8 cellular contexts compared by ENCODE assay signal in genomic region chr18:75248426-75249191, GRCh38. TPM values are rescaled to one million over a fixed set of nuclear protein-coding genes. Genes with fewer than 3 reads are reported as not detected.
DNase-seq lines count a peak whose midpoint lies in the region; ATAC-seq and TF ChIP-seq lines count a peak whose summit lies in the region.

No MANE protein-coding gene starts in this region.

- no peak for TF ChIP-seq CTCF in progenitor cell of endocrine pancreas (IDR thresholded peaks at IDR 0.05; ENCODE audit: unreplicated experiment)

- peaks cover 50 to 72% of the 10 kb centered on the region in 2 donors for H3K4me1 Mint-ChIP-seq in effector memory CD8-positive, alpha-beta T cell (ENCODE audit: low read depth in 2 of 2)
- H3K4me1 Mint-ChIP-seq in progenitor cell of endocrine pancreas (ENCODE audit: low read depth), result peaks cover 39% of the 10 kb centered on the region

- H3K27me3 Mint-ChIP-seq in effector memory CD8-positive, alpha-beta T cell, result no peaks in the 10 kb centered on the region
- no peaks in the 10 kb centered on the region for H3K27me3 Mint-ChIP-seq in progenitor cell of endocrine pancreas

- ATAC-seq in effector memory CD8-positive, alpha-beta T cell (replicated peaks), result no peak
- ATAC-seq in HG02763 (IDR thresholded peaks at IDR 0.05; ENCODE audit: unreplicated experiment) (no peak), GM18519 (IDR thresholded peaks at IDR 0.05; ENCODE audit: low FRiP score, unreplicated experiment) (no peak)

- H3K4me3 Mint-ChIP-seq in effector memory CD8-positive, alpha-beta T cell, result peak overlapping the region; percentile 83 to 89
- H3K4me3 Mint-ChIP-seq in progenitor cell of endocrine pancreas (ENCODE audit: low read depth), result no peak overlapping the region

- peaks cover 0 to 3% of the 10 kb centered on the region in 2 donors for H3K9me3 Mint-ChIP-seq in effector memory CD8-positive, alpha-beta T cell
- no peaks in the 10 kb centered on the region for H3K9me3 Mint-ChIP-seq in progenitor cell of endocrine pancreas (ENCODE audit: low read depth)

- peak overlapping the region; percentile 26 to 95 for H3K27ac Mint-ChIP-seq in effector memory CD8-positive, alpha-beta T cell
- peak overlapping the region; percentile 77 for H3K27ac Mint-ChIP-seq in progenitor cell of endocrine pancreas

- DNase-seq in DMS53 (lab: John Stamatoyannopoulos, UW) (peak; percentile 36), NCI-H69 (lab: John Stamatoyannopoulos, UW) (peak; percentile 98), progenitor cell of endocrine pancreas (ENCODE audit: low spot score, unreplicated experiment) (no peak), GM19240 (ENCODE audit: insufficient read length, low spot score) (no peak), NCI-H2029 treated with DMSO at 0.1 percent for 48 hours (lab: John Stamatoyannopoulos, UW) (no peak)
- DNase-seq in effector memory CD8-positive, alpha-beta T cell, result no peak

- H3K36me3 Mint-ChIP-seq in effector memory CD8-positive, alpha-beta T cell (ENCODE audit: insufficient read depth), result peaks cover 7% of the 10 kb centered on the region
- no peaks in the 10 kb centered on the region for H3K36me3 Mint-ChIP-seq in progenitor cell of endocrine pancreas (ENCODE audit: insufficient read depth)

RNA-seq across cellular contexts. Expression of gene TSHZ1, which starts 38.0 kb away (rescaled TPM):
- total RNA-seq in progenitor cell of endocrine pancreas, result 16.9 and 17.1 TPM in 2 replicates

RNA-seq across cellular contexts. Expression of gene PTGR3, which starts 39.7 kb away (rescaled TPM):
- total RNA-seq in progenitor cell of endocrine pancreas, result 35.2 and 36.8 TPM in 2 replicates

Comparison
In these comparisons a context has a peak if more than half of its experiments do, and no peak if none do; other contexts are left out.
1. DNase-seq: peak in DMS53 (single experiment) and NCI-H69 (single experiment); none in effector memory CD8-positive, alpha-beta T cell (0 of 3), progenitor cell of endocrine pancreas (single experiment), GM19240 (single experiment) and NCI-H2029 treated with DMSO at 0.1 percent for 48 hours (single experiment).